In genomic region chr9:137187386-137187785, GRCh38 we compare ENCODE assay signal across 9 cellular contexts. TPM values are rescaled to one million over a fixed set of nuclear protein-coding genes. Genes with fewer than 3 reads are reported as not detected.
DNase-seq lines count a peak whose midpoint lies in the region; ATAC-seq and TF ChIP-seq lines count a peak whose summit lies in the region.
"Had no signal": no experiment of that assay in that cellular context is flagged by ENCODE, and none has a peak within 500 bp of the region (broad histone marks: within the 10 kb centered on the region; RNA-seq: fewer than 3 reads in every experiment).

No MANE protein-coding gene starts in this region.

- peak overlapping the region; percentile 99 for H3K9ac ChIP-seq in adipocyte (ENCODE audit: low read length)
- H3K9ac ChIP-seq in liver (ENCODE audit: low read depth in 1 of 2, low read length in 2 of 2), result peak overlapping the region in 1 of 2 donors; percentile 76

- TF ChIP-seq RAD21 in liver (IDR thresholded peaks at IDR 0.05), result no peak

- peaks cover 34% of the 10 kb centered on the region for H3K36me3 Mint-ChIP-seq in activated CD4-positive, alpha-beta T cell treated with anti-CD3 and anti-CD28 coated beads, Interleukin-2, amount 10 ng/mL, durations not matched to agents 24 days and 14 days (ENCODE audit: low read depth)

- H3K4me1 ChIP-seq in adipocyte (ENCODE audit: control insufficient read depth, insufficient read depth, low read length) (peaks cover 31% of the 10 kb centered on the region), liver (ENCODE audit: control insufficient read depth in 4 of 4, insufficient read depth in 4 of 4, low read length in 3 of 4) (peaks cover 19 to 50% (median 40%) of the 10 kb centered on the region in 4 donors), thoracic aorta (ENCODE audit: control insufficient read depth in 1 of 2, low read depth in 2 of 2) (peaks cover 30 to 39% of the 10 kb centered on the region in 2 donors)

- H3K9me3 Mint-ChIP-seq in activated CD4-positive, alpha-beta T cell treated with anti-CD3 and anti-CD28 coated beads, Interleukin-2, amount 10 ng/mL, durations not matched to agents 24 days and 14 days, result no peaks in the 10 kb centered on the region

- peak overlapping the region; percentile 91 for H3K27ac Mint-ChIP-seq in activated CD4-positive, alpha-beta T cell treated with anti-CD3 and anti-CD28 coated beads, Interleukin-2, amount 10 ng/mL, durations not matched to agents 24 days and 14 days

- CTCF ChIA-PET in GM10248 (lab: Yijun Ruan, JAX), result interaction anchor here (0.8 to 3.3 kb wide), 12 partner anchors 11 to 140 kb away, joined by 3 to 24 read pairs (median 4); partner anchors contain the start of gene RNF224

- peaks cover 22% of the 10 kb centered on the region for H3K4me1 Mint-ChIP-seq in activated CD4-positive, alpha-beta T cell treated with anti-CD3 and anti-CD28 coated beads, Interleukin-2, amount 10 ng/mL, durations not matched to agents 24 days and 14 days

- no peaks in the 10 kb centered on the region for H3K27me3 Mint-ChIP-seq in activated CD4-positive, alpha-beta T cell treated with anti-CD3 and anti-CD28 coated beads, Interleukin-2, amount 10 ng/mL, durations not matched to agents 24 days and 14 days

- ATAC-seq in thoracic aorta (ENCODE audit: insufficient number of reproducible peaks, low FRiP score, low read depth) (no peak), HG03442 (IDR thresholded peaks at IDR 0.05; ENCODE audit: unreplicated experiment) (no peak)

- H3K27me3 ChIP-seq in adipocyte (replicated peaks; ENCODE audit: control insufficient read depth, insufficient read depth, low read length) (no peaks in the 10 kb centered on the region), liver (ENCODE audit: control insufficient read depth in 4 of 4, insufficient read depth in 4 of 4, low read length in 3 of 4) (no peaks in the 10 kb centered on the region), thoracic aorta (replicated peaks; ENCODE audit: insufficient read depth) (no peaks in the 10 kb centered on the region)

- 81% methylated on average over 15 of the region's 15 CpGs for WGBS in liver

- H3K9me3 ChIP-seq in adipocyte (ENCODE audit: control insufficient read depth, low read length), result no peaks in the 10 kb centered on the region
- no peaks in the 10 kb centered on the region for H3K9me3 ChIP-seq in liver (ENCODE audit: control insufficient read depth in 4 of 4, low read length in 3 of 4)
- no peaks in the 10 kb centered on the region for H3K9me3 ChIP-seq in thoracic aorta

- TF ChIP-seq CTCF in liver (IDR thresholded peaks at IDR 0.05; ENCODE audit: low read depth, low read length, missing input control) (no peak), thoracic aorta (IDR thresholded peaks at IDR 0.05) (no peak), GM10248 (IDR thresholded peaks at IDR 0.05; ENCODE audit: control extremely low read depth, extremely low read depth, low read depth, missing control alignments) (no peak)

- no peak overlapping the region for H3K27ac ChIP-seq in liver (ENCODE audit: low read depth in 1 of 2, low read length in 2 of 2)
- H3K27ac ChIP-seq in thoracic aorta, result no peak overlapping the region

- POLR2A ChIA-PET in GM10248 (lab: Yijun Ruan, JAX), result no interaction called here

- H3K4me3 Mint-ChIP-seq in activated CD4-positive, alpha-beta T cell treated with anti-CD3 and anti-CD28 coated beads, Interleukin-2, amount 10 ng/mL, durations not matched to agents 24 days and 14 days, result peak overlapping the region; percentile 91

- DNase-seq in activated CD4-positive, alpha-beta T cell treated with anti-CD3 and anti-CD28 coated beads, Interleukin-2, amount 10 ng/mL, durations not matched to agents 24 days and 14 days, result no peak
- DNase-seq in activated CD4-positive, alpha-beta T cell treated with anti-CD3 and anti-CD28 coated beads for 1 hour, result no peak
- DNase-seq in adipocyte (ENCODE audit: low read depth), result no peak
- no peak for DNase-seq in thoracic aorta (ENCODE audit: low spot score)
- no peak for DNase-seq in GM10248 (ENCODE audit: extremely low spot score)
- no peak for DNase-seq in activated CD4-positive, alpha-beta T cell treated with anti-CD3 and anti-CD28 coated beads for 4 hours

- H3K36me3 ChIP-seq in adipocyte (ENCODE audit: control insufficient read depth, insufficient read depth, low read length, severe bottlenecking) (peaks cover 56% of the 10 kb centered on the region), liver (ENCODE audit: control insufficient read depth in 4 of 4, insufficient read depth in 3 of 4, low read depth in 1 of 4, low read length in 3 of 4) (peaks cover 9 to 51% (median 16%) of the 10 kb centered on the region in 4 donors), thoracic aorta (peaks cover 43% of the 10 kb centered on the region)

- intact Hi-C loops in activated CD4-positive, alpha-beta T cell treated with anti-CD3 and anti-CD28 coated beads, Interleukin-2, amount 10 ng/mL, durations not matched to agents 24 days and 14 days (cut with micrococcal nuclease), result no loop called here

- H3K4me3 ChIP-seq in adipocyte (ENCODE audit: low read length) (peak overlapping the region; percentile 99), liver (ENCODE audit: low read depth in 1 of 3, low read length in 3 of 3) (peak overlapping the region; percentile 74 to 92 (median 86)), thoracic aorta (peak overlapping the region; percentile 84)

TF ChIP-seq in liver, 16 proteins besides CTCF, POLR2A, EP300 and RAD21:
- TF ChIP-seq NR2F2 (IDR thresholded peaks at IDR 0.05), result no peak
- TF ChIP-seq FOXA1 (IDR thresholded peaks at IDR 0.05), result no peak
- no peak for TF ChIP-seq GABPA (IDR thresholded peaks at IDR 0.05 in 1 of 2, conservative IDR thresholded peaks at IDR 0.05 in 1 of 2)
- TF ChIP-seq HNF4G (IDR thresholded peaks at IDR 0.05), result no peak
- no peak for TF ChIP-seq JUND (IDR thresholded peaks at IDR 0.05)
- TF ChIP-seq TAF1 (conservative IDR thresholded peaks at IDR 0.05), result no peak
- no peak for TF ChIP-seq ZBTB33 (IDR thresholded peaks at IDR 0.05)
- TF ChIP-seq, protein P1, sequence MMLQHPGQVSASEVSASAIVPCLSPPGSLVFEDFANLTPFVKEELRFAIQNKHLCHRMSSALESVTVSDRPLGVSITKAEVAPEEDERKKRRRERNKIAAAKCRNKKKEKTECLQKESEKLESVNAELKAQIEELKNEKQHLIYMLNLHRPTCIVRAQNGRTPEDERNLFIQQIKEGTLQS (IDR thresholded peaks at IDR 0.05), result no peak
- TF ChIP-seq SP1 (IDR thresholded peaks at IDR 0.05), result no peak
- TF ChIP-seq HNF4A (conservative IDR thresholded peaks at IDR 0.05), result no peak
- no peak for TF ChIP-seq YY1 (IDR thresholded peaks at IDR 0.05)
- TF ChIP-seq EGR1 (IDR thresholded peaks at IDR 0.05; ENCODE audit: low read depth in 2 of 2), result no peak
- TF ChIP-seq FOXA2 (IDR thresholded peaks at IDR 0.05), result no peak
- TF ChIP-seq RXRA (IDR thresholded peaks at IDR 0.05), result no peak

RNA-seq across cellular contexts. Expression of gene ANAPC2, which starts 1.0 kb away (rescaled TPM):
- total RNA-seq in activated CD4-positive, alpha-beta T cell treated with anti-CD3 and anti-CD28 coated beads, Interleukin-2, amount 10 ng/mL, durations not matched to agents 24 days and 14 days, result 57.4 and 58.7 TPM in 2 replicates
- total RNA-seq in liver, result 10 to 100 TPM; 19.4 to 32.6 TPM
- 10 to 100 TPM in 1 of 2 donors, 1 to 10 TPM in 1; 9.3 to 19.9 TPM for polyA plus RNA-seq in liver
- 10 to 100 TPM; 25.2 to 43.0 TPM for total RNA-seq in thoracic aorta

RNA-seq across cellular contexts. Expression of gene SSNA1, which starts 1.1 kb away (rescaled TPM):
- 95.1 and 95.8 TPM in 2 replicates for total RNA-seq in activated CD4-positive, alpha-beta T cell treated with anti-CD3 and anti-CD28 coated beads, Interleukin-2, amount 10 ng/mL, durations not matched to agents 24 days and 14 days
- 10 to 100 TPM; 29.8 to 37.5 TPM for total RNA-seq in liver
- polyA plus RNA-seq in liver, result 10 to 100 TPM; 43.1 to 44.2 TPM
- total RNA-seq in thoracic aorta, result 10 to 100 TPM; 40.6 to 67.1 TPM

RNA-seq across cellular contexts. Expression of gene TPRN, which starts 13.2 kb away (rescaled TPM):
- 15.1 and 16.3 TPM in 2 replicates for total RNA-seq in activated CD4-positive, alpha-beta T cell treated with anti-CD3 and anti-CD28 coated beads, Interleukin-2, amount 10 ng/mL, durations not matched to agents 24 days and 14 days
- total RNA-seq in liver, result 10 to 100 TPM in 1 of 2 donors, 1 to 10 TPM in 1; 5.4 to 15.8 TPM
- 10 to 100 TPM in 1 of 2 donors, 1 to 10 TPM in 1; 6.5 to 20.1 TPM for polyA plus RNA-seq in liver
- 1 to 10 TPM; 4.7 to 5.6 TPM for total RNA-seq in thoracic aorta

RNA-seq across cellular contexts. Expression of gene TMEM210, which starts 15.5 kb away (rescaled TPM):
- not detected in 2 replicates for total RNA-seq in activated CD4-positive, alpha-beta T cell treated with anti-CD3 and anti-CD28 coated beads, Interleukin-2, amount 10 ng/mL, durations not matched to agents 24 days and 14 days
- total RNA-seq in liver (not detected), thoracic aorta (not detected)
- polyA plus RNA-seq in liver, result not detected
- total RNA-seq: renal cortical epithelial cell had no signal

RNA-seq across cellular contexts. Expression of gene LRRC26, which starts 17.5 kb away (rescaled TPM):
- not detected in 2 replicates for total RNA-seq in activated CD4-positive, alpha-beta T cell treated with anti-CD3 and anti-CD28 coated beads, Interleukin-2, amount 10 ng/mL, durations not matched to agents 24 days and 14 days
- total RNA-seq in liver, result under 1 TPM in 1 of 2 donors, not detected in 1; 0.17 TPM
- under 1 TPM in 1 of 2 donors, not detected in 1; 0.09 TPM for polyA plus RNA-seq in liver
- not detected for total RNA-seq in thoracic aorta
- total RNA-seq: renal cortical epithelial cell had no signal
